Comparison of ENCODE assay signal across 8 cellular contexts in the genomic region with DNA sequence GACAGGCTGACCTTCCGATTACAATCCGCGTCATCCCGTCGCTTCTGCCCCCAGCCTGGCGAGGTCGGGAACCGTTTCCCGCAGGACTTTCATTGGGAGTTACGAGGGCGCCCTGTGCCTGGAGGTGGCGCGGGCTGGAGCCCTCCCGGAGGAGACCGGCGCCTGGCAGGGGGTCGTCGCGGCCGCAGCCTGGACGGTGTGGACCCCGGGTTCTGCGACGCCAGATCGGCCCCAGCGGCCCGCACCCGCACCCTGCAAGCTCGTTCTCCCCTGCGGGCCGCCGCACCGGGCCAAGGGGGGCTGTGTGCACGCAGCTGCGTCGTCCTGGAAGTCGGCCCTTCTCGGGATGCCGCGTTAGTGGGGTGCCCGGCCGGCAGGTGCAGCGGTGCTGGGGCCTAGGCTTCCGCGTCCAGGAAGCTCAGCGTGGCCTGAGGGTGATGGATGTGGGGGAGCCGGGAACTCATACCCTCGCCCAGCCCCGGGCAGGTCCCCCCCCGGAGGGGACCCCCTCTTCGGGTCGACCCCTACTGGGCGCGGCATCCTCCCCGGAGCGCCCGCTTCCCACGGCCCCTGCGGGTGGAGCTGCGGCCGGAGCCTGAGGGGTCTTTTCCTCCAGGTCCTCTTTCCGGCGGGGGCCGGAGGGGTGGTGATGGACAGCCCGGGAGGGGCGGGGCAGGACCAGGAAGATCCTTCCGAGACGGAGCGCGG.
DNase-seq lines count a peak whose midpoint lies in the region; ATAC-seq and TF ChIP-seq lines count a peak whose summit lies in the region.

No MANE protein-coding gene starts in this region.

- H3K4me1 Mint-ChIP-seq in activated B cell treated with CpG ODN at 0.5 μM for 24 hours, result peaks cover 80% of the 10 kb centered on the region

- H3K36me3 ChIP-seq in psoas muscle (ENCODE audit: insufficient read depth in 1 of 2, low read depth in 1 of 2) (no peaks in the 10 kb centered on the region), SJCRH30 (peaks cover 2% of the 10 kb centered on the region; the same call in 1 of the 2 replicates)

- no peaks in the 10 kb centered on the region for H3K9me3 Mint-ChIP-seq in activated B cell treated with CpG ODN at 0.5 μM for 24 hours

- H3K4me1 ChIP-seq in foreskin keratinocyte (peaks cover 9% of the 10 kb centered on the region), psoas muscle (peaks cover 79% of the 10 kb centered on the region), SJCRH30 (peaks cover 27% of the 10 kb centered on the region)

- intact Hi-C loops in activated B cell treated with CpG ODN at 0.5 μM for 24 hours (cut with micrococcal nuclease), result loop anchor here (5.0 to 10.0 kb wide), 2 partner anchors 89 to 273 kb away; a partner anchor contains a TSS
- intact Hi-C loops in psoas muscle (cut with DNase I), result loop anchor here in 1 of 2 donors (5.0 kb wide), 1 partner anchor 41 kb away; no protein-coding TSS in a partner anchor

- 31 to 49% (median 46%) methylated on average over 57 to 70 of the region's 70 CpGs for WGBS in psoas muscle, 3 donors

- CTCF ChIA-PET in activated B cell treated with CpG ODN at 0.5 μM for 24 hours (lab: Charles Lee), result interaction anchor here (0.9 to 9.6 kb wide), 3 partner anchors 18 to 85 kb away, joined by 3 to 125 read pairs (median 4); no protein-coding TSS in a partner anchor

- H3K27me3 Mint-ChIP-seq in activated B cell treated with CpG ODN at 0.5 μM for 24 hours, result no peaks in the 10 kb centered on the region

- peak overlapping the region; percentile 71 for H3K4me3 ChIP-seq in psoas muscle
- H3K4me3 ChIP-seq in SJCRH30, result no peak overlapping the region

- no peaks in the 10 kb centered on the region for H3K9me3 ChIP-seq in psoas muscle
- H3K9me3 ChIP-seq in SJCRH30 (replicated peaks), result no peaks in the 10 kb centered on the region

- peaks cover 6% of the 10 kb centered on the region for H3K36me3 Mint-ChIP-seq in activated B cell treated with CpG ODN at 0.5 μM for 24 hours (ENCODE audit: low read depth)

- DNase-seq in stimulated activated CD4-positive, alpha-beta T cell treated with anti-CD3 and anti-CD28 coated beads, Interleukin-15, amount 100 ng/mL, for 24 hours, result peak; percentile 60
- DNase-seq in stimulated activated CD4-positive, alpha-beta T cell treated with anti-CD3 and anti-CD28 coated beads, Interleukin-2, amount 100 ng/mL, for 48 hours, result no peak
- DNase-seq in activated B cell treated with CpG ODN at 0.5 μM for 24 hours (peak; percentile 55), foreskin keratinocyte (no peak), psoas muscle (peak in 1 of 2 donors; percentile 66), NCI-H510A (lab: John Stamatoyannopoulos, UW) (no peak), SJCRH30 (no peak)

- H3K27me3 ChIP-seq in foreskin keratinocyte (no peaks in the 10 kb centered on the region), psoas muscle (ENCODE audit: insufficient read depth in 3 of 3, low read length in 2 of 3) (no peaks in the 10 kb centered on the region), SJCRH30 (no peaks in the 10 kb centered on the region)

- H3K27ac Mint-ChIP-seq in activated B cell treated with CpG ODN at 0.5 μM for 24 hours, result peak overlapping the region; percentile 79

- ATAC-seq in HG03175 (IDR thresholded peaks at IDR 0.05; ENCODE audit: unreplicated experiment), result peak; percentile 37
- peak; percentile 5 for ATAC-seq in activated B cell treated with CpG ODN at 0.5 μM for 24 hours (ENCODE audit: low read depth)
- ATAC-seq in foreskin keratinocyte, result peak; percentile 42
- ATAC-seq in psoas muscle, result peak in 2 of 4 donors; percentile 1 to 5

- H3K4me3 Mint-ChIP-seq in activated B cell treated with CpG ODN at 0.5 μM for 24 hours, result peak overlapping the region; percentile 83

- TF ChIP-seq CTCF in activated B cell treated with CpG ODN at 0.5 μM for 24 hours (IDR thresholded peaks at IDR 0.05) (no peak), foreskin keratinocyte (conservative IDR thresholded peaks at IDR 0.05) (no peak), psoas muscle (IDR thresholded peaks at IDR 0.05) (no peak)

- H3K27ac ChIP-seq in foreskin keratinocyte (peak overlapping the region; percentile 74), psoas muscle (peak overlapping the region; percentile 86), SJCRH30 (no peak overlapping the region)

- POLR2A ChIA-PET in activated B cell treated with CpG ODN at 0.5 μM for 24 hours (lab: Charles Lee), result interaction anchor here (1.0 to 13.9 kb wide), 3 partner anchors 9 to 16 kb away, joined by 7 to 241 read pairs (median 14); no protein-coding TSS in a partner anchor

Comparison
In these comparisons a context has a peak if more than half of its experiments do, and no peak if none do; other contexts are left out.
1. DNase-seq: peak in stimulated activated CD4-positive, alpha-beta T cell treated with anti-CD3 and anti-CD28 coated beads, Interleukin-15, amount 100 ng/mL, for 24 hours (single experiment) and activated B cell treated with CpG ODN at 0.5 μM for 24 hours (single experiment); none in stimulated activated CD4-positive, alpha-beta T cell treated with anti-CD3 and anti-CD28 coated beads, Interleukin-2, amount 100 ng/mL, for 48 hours (0 of 2), foreskin keratinocyte (0 of 2), NCI-H510A (single experiment) and SJCRH30 (0 of 2).